Comparison of ENCODE assay signal across 8 cellular contexts in genomic region chr15:68818088-68818670, GRCh38. TPM values are rescaled to one million over a fixed set of nuclear protein-coding genes. Genes with fewer than 3 reads are reported as not detected.
DNase-seq lines count a peak whose midpoint lies in the region; TF ChIP-seq lines count a peak whose summit lies in the region.

No MANE protein-coding gene starts in this region.

- peak overlapping the region; percentile 53 to 99 for H3K4me3 Mint-ChIP-seq in CD14-positive monocyte
- peak overlapping the region; percentile 98 for H3K4me3 Mint-ChIP-seq in HFFc6

- DNase-seq in CD14-positive monocyte (ENCODE audit: low spot score) (no peak), HFFc6 (no peak), NOMO-1 treated with DMSO at 0.1 percent for 48 hours (lab: John Stamatoyannopoulos, UW; ENCODE audit: unreplicated experiment) (peak; percentile 67), activated T-cell treated with anti-CD3 and anti-CD28 coated beads for 48 hours (ENCODE audit: low read depth) (peak; percentile 70), epithelial cell of proximal tubule (ENCODE audit: low read depth) (no peak), DMS153 treated with DMSO at 0.1 percent for 48 hours (lab: John Stamatoyannopoulos, UW; ENCODE audit: unreplicated experiment) (no peak)
- peak; percentile 68 to 77 for DNase-seq in stimulated activated CD8-positive, alpha-beta memory T cell treated with anti-CD3 and anti-CD28 coated beads, Interleukin-7, amount 100 ng/mL, for 4 hours (ENCODE audit: low read depth in 2 of 2)

- H3K9ac ChIP-seq in mucosa of rectum (ENCODE audit: low read depth in 1 of 2, low read length in 2 of 2) = peak overlapping the region; percentile 96 to 97

- no peaks in the 10 kb centered on the region for H3K9me3 ChIP-seq in mucosa of rectum (ENCODE audit: control insufficient read depth in 2 of 2, low read length in 2 of 2)

- no peaks in the 10 kb centered on the region for H3K36me3 ChIP-seq in mucosa of rectum (ENCODE audit: control insufficient read depth in 2 of 2, insufficient read depth in 2 of 2, low read length in 2 of 2)

- TF ChIP-seq CTCF in CD14-positive monocyte (IDR thresholded peaks at IDR 0.05) (no peak), HFFc6 (IDR thresholded peaks at IDR 0.05) (peak; percentile 29), epithelial cell of proximal tubule (conservative IDR thresholded peaks at IDR 0.05; ENCODE audit: low read depth, low read length) (no peak)

- H3K27ac Mint-ChIP-seq in CD14-positive monocyte = peak overlapping the region in 6 of 7 donors; percentile 2 to 66 (median 44)
- H3K27ac Mint-ChIP-seq in HFFc6 = peak overlapping the region; percentile 54

- H3K4me3 ChIP-seq in epithelial cell of proximal tubule (ENCODE audit: low read depth, low read length) (peak overlapping the region; percentile 94), mucosa of rectum (ENCODE audit: low read length in 2 of 2) (peak overlapping the region; percentile 93 to 96)

- H3K9me3 Mint-ChIP-seq in CD14-positive monocyte (peaks cover 0 to 2% (median 0%) of the 10 kb centered on the region in 7 donors), HFFc6 (no peaks in the 10 kb centered on the region)

- H3K36me3 Mint-ChIP-seq in CD14-positive monocyte = peaks cover 0 to 5% of the 10 kb centered on the region in 2 donors
- peaks cover 6% of the 10 kb centered on the region for H3K36me3 Mint-ChIP-seq in HFFc6 (ENCODE audit: low read depth)

- H3K27me3 Mint-ChIP-seq in CD14-positive monocyte (ENCODE audit: low read depth in 3 of 3) = peaks cover 0 to 2% (median 1%) of the 10 kb centered on the region in 3 donors
- peaks cover 2% of the 10 kb centered on the region for H3K27me3 Mint-ChIP-seq in HFFc6 (ENCODE audit: insufficient read depth)

- H3K4me1 ChIP-seq in mucosa of rectum (ENCODE audit: control insufficient read depth in 2 of 2, insufficient read depth in 2 of 2, low read length in 2 of 2) = peaks cover 11 to 26% of the 10 kb centered on the region in 2 donors

- no peaks in the 10 kb centered on the region for H3K27me3 ChIP-seq in mucosa of rectum (ENCODE audit: control insufficient read depth in 2 of 2, insufficient read depth in 2 of 2, low read length in 2 of 2)

- intact Hi-C loops in CD14-positive monocyte (cut with micrococcal nuclease) = loop anchor here (5.0 to 10.0 kb wide), 2 partner anchors 36 to 1947 kb away; partner anchors contain the start of gene UACA (in 1 of the 2)

- H3K4me1 Mint-ChIP-seq in CD14-positive monocyte (peaks cover 48% of the 10 kb centered on the region), HFFc6 (ENCODE audit: low read depth) (peaks cover 53% of the 10 kb centered on the region)

- H3K27ac ChIP-seq in mucosa of rectum (ENCODE audit: low read depth in 2 of 2, low read length in 2 of 2) = peak overlapping the region; percentile 97

RNA-seq across cellular contexts. Expression of gene ANP32A, which starts 2.5 kb away (rescaled TPM):
- polyA plus RNA-seq in CD14-positive monocyte = 10 to 100 TPM; 86.8 to 98.8 TPM
- total RNA-seq in HFFc6 (2021; fragmentation: NEBNext Ultra II Directional; extraction: Animal tissue kit (Norgen Biotek cat#: 25700)) = 100 to 1,000 TPM in 5 of 6 experiments, 10 to 100 TPM in 1; 95.7 to 130 (median 118) TPM
- total RNA-seq in epithelial cell of proximal tubule = 65.8 and 99.5 TPM in 2 replicates

Comparison
In these comparisons a context has a peak if more than half of its experiments do, and no peak if none do; other contexts are left out.
1. DNase-seq: peak in NOMO-1 treated with DMSO at 0.1 percent for 48 hours (single experiment), activated T-cell treated with anti-CD3 and anti-CD28 coated beads for 48 hours (single experiment) and stimulated activated CD8-positive, alpha-beta memory T cell treated with anti-CD3 and anti-CD28 coated beads, Interleukin-7, amount 100 ng/mL, for 4 hours (2 of 2); none in CD14-positive monocyte (single experiment), HFFc6 (single experiment), epithelial cell of proximal tubule (single experiment) and DMS153 treated with DMSO at 0.1 percent for 48 hours (single experiment).